Comparison of ENCODE assay signal across 19 cellular contexts in genomic region chr2:121303531-121304263, GRCh38. TPM values are rescaled to one million over a fixed set of nuclear protein-coding genes. Genes with fewer than 3 reads are reported as not detected.
DNase-seq lines count a peak whose midpoint lies in the region; ATAC-seq and TF ChIP-seq lines count a peak whose summit lies in the region.
"Had no signal": no experiment of that assay in that cellular context is flagged by ENCODE, and none has a peak within 500 bp of the region (broad histone marks: within the 10 kb centered on the region; RNA-seq: fewer than 3 reads in every experiment).

No MANE protein-coding gene starts in this region.

- H3K27ac ChIP-seq in MM.1S (ENCODE audit: low read length) (no peak overlapping the region; the same call in 1 of the 2 replicates), osteoblast (ENCODE audit: low read depth, low read length) (no peak overlapping the region), caudate nucleus (ENCODE audit: low read depth, low read length) (no peak overlapping the region)
- H3K27ac ChIP-seq: C4-2B, SK-N-MC had no signal

- peaks cover 33% of the 10 kb centered on the region for H3K27me3 Mint-ChIP-seq in activated T-cell treated with anti-CD3 and anti-CD28 coated beads, Interleukin-2, amount 50 U/mL, for 4 hours (ENCODE audit: low read depth)

- no peaks in the 10 kb centered on the region for H3K4me1 Mint-ChIP-seq in activated T-cell treated with anti-CD3 and anti-CD28 coated beads, Interleukin-2, amount 50 U/mL, for 4 hours (ENCODE audit: low read depth)

- H3K4me2 ChIP-seq in MM.1S (ENCODE audit: low read depth, low read length) = peak overlapping the region; percentile 17; the same call in 1 of the 2 replicates
- no peak overlapping the region for H3K4me2 ChIP-seq in osteoblast (ENCODE audit: insufficient read depth, low read length)

- no peaks in the 10 kb centered on the region for H3F3A ChIP-seq in MM.1S (ENCODE audit: insufficient read depth, low read length)

- no peaks in the 10 kb centered on the region for H3K36me3 ChIP-seq in MM.1S (replicated peaks; ENCODE audit: insufficient read depth, low read length)
- H3K36me3 ChIP-seq in osteoblast (ENCODE audit: insufficient read depth, low read length) = no peaks in the 10 kb centered on the region

- no peak overlapping the region for H3K4me3 ChIP-seq in MM.1S (ENCODE audit: low read length)
- no peak overlapping the region for H3K4me3 ChIP-seq in osteoblast (ENCODE audit: insufficient read depth, low read length)
- H3K4me3 ChIP-seq: SK-N-MC had no signal

- H3K4me1 ChIP-seq in MM.1S (ENCODE audit: low read length) (no peaks in the 10 kb centered on the region), osteoblast (ENCODE audit: insufficient read depth, low read length) (no peaks in the 10 kb centered on the region)

- H3K27me3 ChIP-seq in MM.1S (replicated peaks; ENCODE audit: insufficient read depth, low read length) (no peaks in the 10 kb centered on the region), osteoblast (ENCODE audit: insufficient read depth, low read length) (peaks cover 18% of the 10 kb centered on the region)

- H3K9me2 ChIP-seq in MM.1S (replicated peaks; ENCODE audit: insufficient read depth, low read length) = no peaks in the 10 kb centered on the region

- TF ChIP-seq CTCF in MM.1S (IDR thresholded peaks at IDR 0.05; ENCODE audit: low read length) = no peak
- no peak for TF ChIP-seq CTCF in osteoblast (IDR thresholded peaks at IDR 0.05; ENCODE audit: extremely low read depth, low read depth, low read length)

- H3K36me3 Mint-ChIP-seq in activated T-cell treated with anti-CD3 and anti-CD28 coated beads, Interleukin-2, amount 50 U/mL, for 4 hours (ENCODE audit: insufficient read depth) = no peaks in the 10 kb centered on the region

- no peak overlapping the region for H3K9ac ChIP-seq in MM.1S (ENCODE audit: low read length)

- no peaks in the 10 kb centered on the region for H3K79me2 ChIP-seq in MM.1S (ENCODE audit: low read length)
- H3K79me2 ChIP-seq in osteoblast (ENCODE audit: insufficient read depth, low read length) = no peaks in the 10 kb centered on the region

- H3K9me3 Mint-ChIP-seq in activated T-cell treated with anti-CD3 and anti-CD28 coated beads, Interleukin-2, amount 50 U/mL, for 4 hours = no peaks in the 10 kb centered on the region
- H3K9me3 Mint-ChIP-seq: HFFc6 had no signal

- no peaks in the 10 kb centered on the region for H3K9me3 ChIP-seq in MM.1S (replicated peaks; ENCODE audit: insufficient read depth, low read length)
- H3K9me3 ChIP-seq in osteoblast (ENCODE audit: low read depth, low read length) = no peaks in the 10 kb centered on the region

- H3K4me3 Mint-ChIP-seq in activated T-cell treated with anti-CD3 and anti-CD28 coated beads, Interleukin-2, amount 50 U/mL, for 4 hours = no peak overlapping the region
- H3K4me3 Mint-ChIP-seq: HFFc6 had no signal

- ATAC-seq in activated T-cell treated with anti-CD3 and anti-CD28 coated beads, Interleukin-2, amount 50 U/mL, for 4 hours = no peak
- ATAC-seq: Right ventricle myocardium inferior had no signal

- H4K20me1 ChIP-seq in MM.1S (ENCODE audit: insufficient read depth, low read length) = no peaks in the 10 kb centered on the region
- H4K20me1 ChIP-seq in osteoblast (ENCODE audit: insufficient read depth, low read length) = no peaks in the 10 kb centered on the region

- H2AFZ ChIP-seq in MM.1S (ENCODE audit: low read length) = no peak overlapping the region
- no peak overlapping the region for H2AFZ ChIP-seq in osteoblast (ENCODE audit: low read length)

- DNase-seq in MM.1S (no peak), NOMO-1 treated with dmso at 0.1 percent for 144 hours (lab: John Stamatoyannopoulos, UW; ENCODE audit: unreplicated experiment) (peak; percentile 21), foreskin melanocyte (peak; percentile 3), osteoblast (ENCODE audit: insufficient read length, low spot score, missing footprints) (peak; percentile 76), anterior cingulate cortex (lab: John Stamatoyannopoulos, UW) (no peak), caudate nucleus (lab: John Stamatoyannopoulos, UW) (no peak), D341Med (ENCODE audit: low spot score) (no peak)
- no peak for DNase-seq in activated T-cell treated with anti-CD3 and anti-CD28 coated beads, Interleukin-2, amount 50 U/mL, for 4 hours
- DNase-seq: GF-D8, HFFc6, IMR-90, Karpas-422, NCI-H1105, NCI-H1694 treated with DMSO at 0.1 percent for 48 hours, NCI-H345, NCI-H526 had no signal

RNA-seq across cellular contexts. Expression of gene TFCP2L1, which starts 18.7 kb away (rescaled TPM):
- total RNA-seq in osteoblast = under 0.01 TPM in 1 of 2 replicates, not detected in the other
- under 1 TPM; 0.03 to 0.08 (median 0.05) TPM for total RNA-seq in activated T-cell treated with anti-CD3 and anti-CD28 coated beads, Interleukin-2, amount 50 U/mL, for 4 hours
- total RNA-seq: IMR-90 had no signal

Comparison
In these comparisons a context has a peak if more than half of its experiments do, and no peak if none do; other contexts are left out.
1. DNase-seq: peak in NOMO-1 treated with dmso at 0.1 percent for 144 hours (single experiment), foreskin melanocyte (single experiment) and osteoblast (single experiment); none in MM.1S (single experiment), anterior cingulate cortex (0 of 58), caudate nucleus (0 of 61), D341Med (single experiment) and activated T-cell treated with anti-CD3 and anti-CD28 coated beads, Interleukin-2, amount 50 U/mL, for 4 hours (single experiment).